Comparison of ENCODE assay signal across 8 cellular contexts in genomic region chr10:3096149-3096548, GRCh38. TPM values are rescaled to one million over a fixed set of nuclear protein-coding genes. Genes with fewer than 3 reads are reported as not detected.
DNase-seq lines count a peak whose midpoint lies in the region; ATAC-seq and TF ChIP-seq lines count a peak whose summit lies in the region.

No MANE protein-coding gene starts in this region.

- H3K27me3 Mint-ChIP-seq in Calu3 (ENCODE audit: unreplicated experiment) = no peaks in the 10 kb centered on the region

- TSS peak; percentile 24 for BruUV-seq in Calu3 (replicated peaks; lab: Mats Ljungman, UMichigan)

- 50 to 58% methylated on average over 16 of the region's 16 CpGs for WGBS in esophagus, 2 donors

- H3K9ac ChIP-seq in SK-N-MC (ENCODE audit: insufficient read length) (no peak overlapping the region), rectal smooth muscle tissue (ENCODE audit: low read length) (no peak overlapping the region)

- CTCF ChIA-PET in Calu3 (lab: Charles Lee) = interaction anchor here (1.4 to 2.4 kb wide), 2 partner anchors 15 to 25 kb away, joined by 4 to 6 read pairs; no protein-coding TSS in a partner anchor

- no peaks in the 10 kb centered on the region for H3K9me3 Mint-ChIP-seq in Calu3 (ENCODE audit: low read depth, unreplicated experiment)

- peaks cover 61% of the 10 kb centered on the region for H3K4me1 Mint-ChIP-seq in Calu3 (ENCODE audit: low read depth, unreplicated experiment)

- no peaks in the 10 kb centered on the region for H3K27me3 ChIP-seq in esophagus (ENCODE audit: control insufficient read depth in 1 of 2, insufficient read depth in 2 of 2, low read length in 2 of 2)
- no peaks in the 10 kb centered on the region for H3K27me3 ChIP-seq in rectal smooth muscle tissue (ENCODE audit: control insufficient read depth, insufficient read depth, low read length)

- peak overlapping the region; percentile 59 for H3K4me3 Mint-ChIP-seq in Calu3 (ENCODE audit: low read depth, unreplicated experiment)

- no peak for DNase-seq in Calu3
- no peak for DNase-seq in SK-N-MC (ENCODE audit: low read depth, low spot score)
- DNase-seq in foreskin fibroblast = no peak
- DNase-seq in NCI-H1694 (lab: John Stamatoyannopoulos, UW) = no peak
- DNase-seq in NCI-H128 (lab: John Stamatoyannopoulos, UW; ENCODE audit: unreplicated experiment) = no peak

- no peak for ATAC-seq in HG02610 (IDR thresholded peaks at IDR 0.05; ENCODE audit: unreplicated experiment)

- TF ChIP-seq CTCF in Calu3 (IDR thresholded peaks at IDR 0.05; ENCODE audit: unreplicated experiment) (no peak), foreskin fibroblast (IDR thresholded peaks at IDR 0.05; ENCODE audit: low read depth, low read length) (no peak)

- H3K27ac Mint-ChIP-seq in Calu3 (ENCODE audit: unreplicated experiment) = peak overlapping the region; percentile 97

- H3K36me3 ChIP-seq in SK-N-MC (ENCODE audit: insufficient read depth, low read length) (peaks cover 30% of the 10 kb centered on the region; the same call in 1 of the 2 replicates), esophagus (ENCODE audit: control insufficient read depth in 2 of 2, insufficient read depth in 2 of 2, low read length in 1 of 2) (peaks cover 0 to 3% of the 10 kb centered on the region in 2 donors), rectal smooth muscle tissue (ENCODE audit: control insufficient read depth, insufficient read depth, low read length) (peaks cover 6% of the 10 kb centered on the region)

- H3K27ac ChIP-seq in SK-N-MC (peak overlapping the region; percentile 93), esophagus (ENCODE audit: low read depth in 2 of 2, low read length in 1 of 2) (peak overlapping the region; percentile 62 to 82), rectal smooth muscle tissue (ENCODE audit: low read depth, low read length) (peak overlapping the region; percentile 85)

- H3K9me3 ChIP-seq in SK-N-MC (ENCODE audit: low read depth, low read length) = no peaks in the 10 kb centered on the region
- no peaks in the 10 kb centered on the region for H3K9me3 ChIP-seq in esophagus (ENCODE audit: control insufficient read depth in 2 of 2, insufficient read depth in 1 of 2, low read depth in 1 of 2, low read length in 1 of 2)

- H3K4me3 ChIP-seq in SK-N-MC = no peak overlapping the region
- H3K4me3 ChIP-seq in esophagus (ENCODE audit: low read depth in 1 of 2, low read length in 2 of 2) = no peak overlapping the region
- H3K4me3 ChIP-seq in rectal smooth muscle tissue (ENCODE audit: low read length) = peak overlapping the region; percentile 34
- H3K4me3 ChIP-seq in foreskin fibroblast (ENCODE audit: low read depth in 1 of 2, low read length in 2 of 2) = no peak overlapping the region

- H3K36me3 Mint-ChIP-seq in Calu3 (ENCODE audit: insufficient read depth, unreplicated experiment) = peaks cover 72% of the 10 kb centered on the region

- H3K4me1 ChIP-seq in esophagus (ENCODE audit: control insufficient read depth in 2 of 2, insufficient read depth in 2 of 2, low read length in 1 of 2) = peaks cover 6 to 9% of the 10 kb centered on the region in 2 donors
- peaks cover 22% of the 10 kb centered on the region for H3K4me1 ChIP-seq in rectal smooth muscle tissue (ENCODE audit: control insufficient read depth, insufficient read depth, low read length)

- intact Hi-C loops in Calu3 (cut with micrococcal nuclease; ENCODE audit: unreplicated experiment) = no loop called here

RNA-seq across cellular contexts. Expression of gene PFKP, which starts 28.8 kb away (rescaled TPM):
- 253 and 272 TPM in 2 replicates for total RNA-seq in Calu3 (2022)
- polyA plus RNA-seq in esophagus = 10 to 100 TPM; 43.9 to 66.9 TPM
